Comparison of ENCODE assay signal across 1 cellular context in genomic region chr17:32794533-32795246, GRCh38.
TF ChIP-seq lines count a peak whose summit lies in the region.

No MANE protein-coding gene starts in this region.

TF ChIP-seq in K562, 482 proteins besides CTCF, POLR2A, EP300 and RAD21 (continued from another document):
- no peak for TF ChIP-seq ARID4B (CRISPR knock-in tag; IDR thresholded peaks at IDR 0.05)
